12 cellular contexts compared by ENCODE assay signal in the genomic region with DNA sequence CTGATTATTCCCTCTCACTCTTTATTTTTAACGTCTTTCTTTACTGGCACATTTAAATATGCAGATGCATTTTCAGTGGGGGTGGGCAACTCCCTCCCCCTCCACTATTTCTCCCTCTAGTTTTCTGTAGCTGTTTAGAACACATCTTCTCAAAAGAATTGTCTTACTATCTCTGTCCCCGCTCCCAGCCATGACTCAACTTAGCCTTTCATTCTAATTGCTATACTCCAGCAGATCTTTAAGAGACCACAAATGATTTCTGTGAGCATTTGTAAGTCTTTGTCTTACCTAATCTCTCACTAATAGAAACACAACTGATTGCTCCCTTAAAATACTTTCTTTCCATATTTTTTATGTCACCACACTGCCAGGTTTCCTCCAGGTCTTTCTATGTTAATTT.
DNase-seq lines count a peak whose midpoint lies in the region; ATAC-seq and TF ChIP-seq lines count a peak whose summit lies in the region.
"Had no signal": no experiment of that assay in that cellular context is flagged by ENCODE, and none has a peak within 500 bp of the region (broad histone marks: within the 10 kb centered on the region; RNA-seq: fewer than 3 reads in every experiment).

No MANE protein-coding gene starts in this region.

- H3K4me2 ChIP-seq in IMR-90 (ENCODE audit: low read depth, low read length) (no peak overlapping the region; the same call in 1 of the 2 replicates), mammary epithelial cell (ENCODE audit: insufficient read depth, low read depth, low read length) (no peak overlapping the region), osteoblast (ENCODE audit: insufficient read depth, low read length) (no peak overlapping the region)
- H3K4me2 ChIP-seq: PC-9 had no signal

- TF ChIP-seq RAD21 in IMR-90 (IDR thresholded peaks at IDR 0.05; ENCODE audit: low read length): no peak

- BruUV-seq in Caco-2 (replicated peaks; lab: Mats Ljungman, UMichigan) (no TSS peak), IMR-90 (replicated peaks; lab: Mats Ljungman, UMichigan) (no TSS peak), mammary epithelial cell (replicated peaks; lab: Mats Ljungman, UMichigan) (no TSS peak)

- H3K4me1 Mint-ChIP-seq in Caco-2 (ENCODE audit: low read depth, unreplicated experiment): peaks cover 46% of the 10 kb centered on the region

- CTCF ChIA-PET in Caco-2 (lab: Charles Lee): no interaction called here
- CTCF ChIA-PET in IMR-90 (lab: Yijun Ruan, JAX): no interaction called here
- CTCF ChIA-PET in mammary epithelial cell (lab: Charles Lee; ENCODE audit: low non-redundant PET): no interaction called here

- H3K18ac ChIP-seq in IMR-90 (ENCODE audit: low read depth, low read length): peak overlapping the region; percentile 13; the same call in 1 of the 2 replicates

- no peak overlapping the region for H3K4me3 ChIP-seq in Caco-2 (ENCODE audit: low read depth, low read length)
- no peak overlapping the region for H3K4me3 ChIP-seq in IMR-90 (ENCODE audit: insufficient read depth, low read depth, low read length)
- no peak overlapping the region for H3K4me3 ChIP-seq in mammary epithelial cell (replicated peaks in 1 of 3; ENCODE audit: insufficient read depth in 1 of 3, low read depth in 2 of 3, low read length in 3 of 3)
- H3K4me3 ChIP-seq in osteoblast (ENCODE audit: insufficient read depth, low read length): no peak overlapping the region
- H3K4me3 ChIP-seq: PC-9 had no signal

- H3K4me1 ChIP-seq in Caco-2 (peaks cover 22% of the 10 kb centered on the region), IMR-90 (ENCODE audit: control insufficient read depth, insufficient read depth, low read length) (peaks cover 9% of the 10 kb centered on the region; the same call in 1 of the 2 replicates), mammary epithelial cell (ENCODE audit: insufficient read depth, low read length) (peaks cover 53% of the 10 kb centered on the region), osteoblast (ENCODE audit: insufficient read depth, low read length) (peaks cover 20% of the 10 kb centered on the region)

- 0 out of 2 replicates have a peak overlapping the region, but pooled peaks have one; percentile 0 for H3K56ac ChIP-seq in IMR-90 (ENCODE audit: extremely low read depth, insufficient read depth, low read length)

- H3K27me3 ChIP-seq in Caco-2 (replicated peaks; ENCODE audit: control insufficient read depth, insufficient read depth, low read length) (no peaks in the 10 kb centered on the region), IMR-90 (ENCODE audit: control insufficient read depth, insufficient read depth, low read length) (no peaks in the 10 kb centered on the region), mammary epithelial cell (ENCODE audit: insufficient read depth, low read length) (no peaks in the 10 kb centered on the region), osteoblast (ENCODE audit: insufficient read depth, low read length) (no peaks in the 10 kb centered on the region)

- H3K36me3 Mint-ChIP-seq in Caco-2 (ENCODE audit: insufficient read depth, unreplicated experiment): peaks cover 6% of the 10 kb centered on the region

- H3K9ac ChIP-seq in IMR-90 (ENCODE audit: low read depth, low read length): no peak overlapping the region
- no peak overlapping the region for H3K9ac ChIP-seq in mammary epithelial cell (ENCODE audit: insufficient read depth, low read length)

- no peak for TF ChIP-seq POLR2A in IMR-90 (IDR thresholded peaks at IDR 0.05; ENCODE audit: low read depth, low read length)

- H3K4ac ChIP-seq in IMR-90 (ENCODE audit: low read depth, low read length): peak overlapping the region; percentile 44; the same call in 1 of the 2 replicates

- no CpG with 5 or more reads among the region's 2 CpGs for WGBS in IMR-90 (ENCODE audit: extremely low coverage in 2 of 2, insufficient read length in 1 of 2), 2 experiments
- WGBS in mammary epithelial cell (ENCODE audit: low coverage, missing lambda C conversion rate): 94% methylated on average over 2 of the region's 2 CpGs

- DNase-seq in Caco-2 (no peak), IMR-90 (peak; percentile 35), mammary epithelial cell (no peak), osteoblast (ENCODE audit: insufficient read length, low spot score, missing footprints) (no peak), DMS153 treated with DMSO at 0.1 percent for 48 hours (lab: John Stamatoyannopoulos, UW; ENCODE audit: unreplicated experiment) (no peak), NCI-H69 (lab: John Stamatoyannopoulos, UW) (no peak), LoVo (ENCODE audit: low spot score) (no peak)
- DNase-seq: NCI-H1436 treated with DMSO at 0.1 percent for 48 hours, NCI-H2029 treated with DMSO at 0.1 percent for 48 hours, NCI-H2171 treated with DMSO at 0.1 percent for 48 hours, NCI-H446 treated with DMSO at 0.1 percent for 48 hours had no signal

- 0 out of 2 replicates have a peak overlapping the region, but pooled peaks have one; percentile 33 for H3K14ac ChIP-seq in IMR-90 (replicated peaks; ENCODE audit: low read depth, low read length)

- H3K36me3 ChIP-seq in Caco-2 (ENCODE audit: control insufficient read depth, insufficient read depth, low read length) (no peaks in the 10 kb centered on the region), IMR-90 (ENCODE audit: control insufficient read depth, insufficient read depth, low read length) (no peaks in the 10 kb centered on the region), mammary epithelial cell (ENCODE audit: insufficient read depth, low read length) (no peaks in the 10 kb centered on the region), osteoblast (ENCODE audit: insufficient read depth, low read length) (no peaks in the 10 kb centered on the region)

- H3K23ac ChIP-seq in IMR-90 (ENCODE audit: low read depth, low read length): peak overlapping the region; percentile 67; the same call in 1 of the 2 replicates

- H3K4me3 Mint-ChIP-seq in Caco-2 (ENCODE audit: unreplicated experiment): no peak overlapping the region

- in situ Hi-C loops in IMR-90 (cut with MboI; ENCODE audit: low sequenced_read_pairs) (no loop called here), mammary epithelial cell (cut with MboI; ENCODE audit: low sequenced_read_pairs in 2 of 2) (no loop called here)

- no peak for ATAC-seq in IMR-90 (ENCODE audit: low read depth)

- intact Hi-C loops in Caco-2 (cut with micrococcal nuclease; ENCODE audit: unreplicated experiment) (no loop called here), IMR-90 (cut with micrococcal nuclease) (no loop called here), mammary epithelial cell (cut with micrococcal nuclease) (no loop called here)

- no peaks in the 10 kb centered on the region for H4K20me1 ChIP-seq in IMR-90 (ENCODE audit: insufficient read depth, low read length)
- H4K20me1 ChIP-seq in mammary epithelial cell (ENCODE audit: insufficient read depth, low read length): no peaks in the 10 kb centered on the region
- H4K20me1 ChIP-seq in osteoblast (ENCODE audit: insufficient read depth, low read length): no peaks in the 10 kb centered on the region

- POLR2A ChIA-PET in Caco-2 (lab: Charles Lee) (no interaction called here), IMR-90 (lab: Charles Lee; ENCODE audit: unreplicated experiment) (no interaction called here)

- H3K9me3 Mint-ChIP-seq in Caco-2 (ENCODE audit: unreplicated experiment): peaks cover 35% of the 10 kb centered on the region

- H3K79me1 ChIP-seq in IMR-90 (ENCODE audit: low read depth in 1 of 2, low read length in 2 of 2): no peaks in the 10 kb centered on the region; a peak in 1 of 4 replicates

- H2BK15ac ChIP-seq in IMR-90 (ENCODE audit: low read depth, low read length): peak overlapping the region; percentile 37

- H2AK5ac ChIP-seq in IMR-90 (ENCODE audit: low read depth, low read length): peak overlapping the region; percentile 43; the same call in 1 of the 2 replicates

- dilution Hi-C loops in IMR-90 (cut with HindIII; ENCODE audit: low sequenced_read_pairs, unreplicated experiment) (no loop called here), mammary epithelial cell (cut with HindIII; ENCODE audit: low sequenced_read_pairs) (loop anchor here (25.0 kb wide), 1 partner anchor 403 kb away; no protein-coding TSS in a partner anchor)

- peak overlapping the region; percentile 73 for H2BK5ac ChIP-seq in IMR-90 (ENCODE audit: low read depth, low read length, poor library complexity, severe bottlenecking)

- H2AFZ ChIP-seq in IMR-90 (replicated peaks; ENCODE audit: low read length, poor library complexity) (no peak overlapping the region), mammary epithelial cell (ENCODE audit: low read depth, low read length) (peak overlapping the region; percentile 13), osteoblast (ENCODE audit: low read length) (peak overlapping the region; percentile 59)
- H2AFZ ChIP-seq: PC-9 had no signal

- H3K27ac Mint-ChIP-seq in Caco-2 (ENCODE audit: unreplicated experiment): peak overlapping the region; percentile 69

- H4K8ac ChIP-seq in IMR-90 (ENCODE audit: low read depth in 2 of 2, low read length in 2 of 2): peak overlapping the region; percentile 32 to 41; a peak in 1 of 4 replicates

- H4K91ac ChIP-seq in IMR-90 (ENCODE audit: insufficient read depth, low read depth, low read length): no peak overlapping the region

- H3K27ac ChIP-seq in IMR-90 (ENCODE audit: insufficient read depth, low read length) (no peak overlapping the region), mammary epithelial cell (ENCODE audit: insufficient read depth, low read depth, low read length) (peak overlapping the region; percentile 99), osteoblast (ENCODE audit: low read depth, low read length) (no peak overlapping the region)
- H3K27ac ChIP-seq: PC-9 had no signal

- H4K5ac ChIP-seq in IMR-90 (ENCODE audit: low read depth, low read length): no peak overlapping the region

- H3K79me2 ChIP-seq in mammary epithelial cell (ENCODE audit: insufficient read depth, low read length): no peaks in the 10 kb centered on the region
- no peaks in the 10 kb centered on the region for H3K79me2 ChIP-seq in osteoblast (ENCODE audit: insufficient read depth, low read length)

- H3K9me3 ChIP-seq in Caco-2: no peaks in the 10 kb centered on the region
- no peaks in the 10 kb centered on the region for H3K9me3 ChIP-seq in IMR-90 (ENCODE audit: control insufficient read depth, insufficient read depth, low read length)
- H3K9me3 ChIP-seq in mammary epithelial cell (replicated peaks; ENCODE audit: insufficient read depth, low read length): no peaks in the 10 kb centered on the region
- no peaks in the 10 kb centered on the region for H3K9me3 ChIP-seq in osteoblast (ENCODE audit: low read depth, low read length)

- peak overlapping the region; percentile 65 for H2BK20ac ChIP-seq in IMR-90 (ENCODE audit: low read depth, low read length)

- TF ChIP-seq CTCF in Caco-2 (IDR thresholded peaks at IDR 0.05; ENCODE audit: insufficient read depth in 1 of 2, low read depth in 1 of 2, low read length in 1 of 2, severe bottlenecking in 1 of 2, unreplicated experiment in 1 of 2) (no peak), IMR-90 (conservative IDR thresholded peaks at IDR 0.05; ENCODE audit: low read depth, low read length) (no peak), mammary epithelial cell (conservative IDR thresholded peaks at IDR 0.05 in 1 of 2, IDR thresholded peaks at IDR 0.05 in 1 of 2; ENCODE audit: extremely low read depth in 1 of 2, insufficient read depth in 1 of 2, low read depth in 1 of 2, low read length in 2 of 2) (no peak), osteoblast (IDR thresholded peaks at IDR 0.05; ENCODE audit: extremely low read depth, low read depth, low read length) (no peak)

- H3K27me3 Mint-ChIP-seq in Caco-2 (ENCODE audit: insufficient read depth, unreplicated experiment): no peaks in the 10 kb centered on the region

- no peak overlapping the region for H2AK9ac ChIP-seq in IMR-90 (replicated peaks; ENCODE audit: low read depth, low read length, poor library complexity)

- H3K9me1 ChIP-seq in IMR-90 (ENCODE audit: insufficient read depth, low read length): no peaks in the 10 kb centered on the region; the same call in 1 of the 2 replicates

- H2BK120ac ChIP-seq in IMR-90 (ENCODE audit: low read depth, low read length): peak overlapping the region; percentile 17; the same call in 1 of the 2 replicates
